8 cellular contexts compared by ENCODE assay signal in genomic region chr10:92238586-92239098, GRCh38. TPM values are rescaled to one million over a fixed set of nuclear protein-coding genes. Genes with fewer than 3 reads are reported as not detected.
DNase-seq lines count a peak whose midpoint lies in the region; ATAC-seq and TF ChIP-seq lines count a peak whose summit lies in the region.

No MANE protein-coding gene starts in this region.

- peak overlapping the region; percentile 87 for H3K4me3 Mint-ChIP-seq in CD4-positive, alpha-beta T cell

- no peak for TF ChIP-seq CTCF in CD4-positive, alpha-beta T cell (IDR thresholded peaks at IDR 0.05)
- TF ChIP-seq CTCF in cardiac fibroblast (IDR thresholded peaks at IDR 0.05; ENCODE audit: low read depth, low read length): no peak
- no peak for TF ChIP-seq CTCF in left lung (IDR thresholded peaks at IDR 0.05)

- peaks cover 9% of the 10 kb centered on the region for H3K36me3 Mint-ChIP-seq in CD4-positive, alpha-beta T cell (ENCODE audit: low read depth)

- no peak for DNase-seq in CD4-positive, alpha-beta T cell
- DNase-seq in LoVo (ENCODE audit: low spot score) (peak; percentile 49), cardiac fibroblast (ENCODE audit: low read depth in 2 of 2) (peak; percentile 43 to 86), left lung (peak; percentile 62 to 71), superior temporal gyrus (ENCODE audit: extremely low spot score) (peak; percentile 66), UCSD-AML1 (lab: John Stamatoyannopoulos, UW; ENCODE audit: unreplicated experiment) (no peak)

- no peak for ATAC-seq in CD4-positive, alpha-beta T cell (ENCODE audit: poor library complexity)
- ATAC-seq in left lung (peak; percentile 73), GM19395 (IDR thresholded peaks at IDR 0.05; ENCODE audit: unreplicated experiment) (no peak), HG03378 (IDR thresholded peaks at IDR 0.05; ENCODE audit: unreplicated experiment) (no peak)

- no peaks in the 10 kb centered on the region for H3K9me3 Mint-ChIP-seq in CD4-positive, alpha-beta T cell

- intact Hi-C loops in CD4-positive, alpha-beta T cell (cut with DNase I, micrococcal nuclease): loop anchor here in 1 of 2 experiments (5.0 kb wide), 1 partner anchor 54 kb away; the partner anchor contains the start of genes CPEB3 and MARCHF5
- intact Hi-C loops in left lung (cut with DNase I): no loop called here

- no peaks in the 10 kb centered on the region for H3K9me3 ChIP-seq in CD4-positive, alpha-beta T cell (ENCODE audit: control insufficient read depth, low read length)
- H3K9me3 ChIP-seq in left lung: no peaks in the 10 kb centered on the region

- H3K27me3 ChIP-seq in CD4-positive, alpha-beta T cell (ENCODE audit: control insufficient read depth, insufficient read depth, low read length): no peaks in the 10 kb centered on the region
- no peaks in the 10 kb centered on the region for H3K27me3 ChIP-seq in left lung

- H3K36me3 ChIP-seq in left lung: peaks cover 0 to 3% of the 10 kb centered on the region in 2 donors

- H3K4me1 Mint-ChIP-seq in CD4-positive, alpha-beta T cell (ENCODE audit: low read depth): peaks cover 44% of the 10 kb centered on the region

- peak overlapping the region; percentile 45 to 69 for H3K4me3 ChIP-seq in cardiac fibroblast (replicated peaks in 1 of 2; ENCODE audit: low read depth in 2 of 2, low read length in 2 of 2)
- peak overlapping the region; percentile 57 to 58 for H3K4me3 ChIP-seq in left lung

- no peak overlapping the region for H3K27ac Mint-ChIP-seq in CD4-positive, alpha-beta T cell

- no peaks in the 10 kb centered on the region for H3K27me3 Mint-ChIP-seq in CD4-positive, alpha-beta T cell

- CTCF ChIA-PET in CD4-positive, alpha-beta T cell (lab: Charles Lee): interaction anchor here (0.5 kb wide), 1 partner anchor 607 kb away, joined by 3 read pairs; no protein-coding TSS in a partner anchor

- POLR2A ChIA-PET in CD4-positive, alpha-beta T cell (lab: Charles Lee): interaction anchor here (0.5 to 4.7 kb wide), 2 partner anchors 40 to 53 kb away, joined by 3 to 28 read pairs; partner anchors contain the start of genes CPEB3 and MARCHF5

- H3K4me1 ChIP-seq in left lung: peaks cover 9 to 51% of the 10 kb centered on the region in 2 donors

- no peak overlapping the region for H3K27ac ChIP-seq in CD4-positive, alpha-beta T cell (ENCODE audit: low read depth, low read length)
- H3K27ac ChIP-seq in left lung: peak overlapping the region in 1 of 2 donors; percentile 92

RNA-seq across cellular contexts. Expression of gene CPEB3, which starts 52.2 kb away (rescaled TPM):
- total RNA-seq in CD4-positive, alpha-beta T cell: 1 to 10 TPM; 1.2 to 1.3 TPM
- total RNA-seq in left lung: 1 to 10 TPM; 3.5 to 4.3 TPM

RNA-seq across cellular contexts. Expression of gene MARCHF5, which starts 52.3 kb away (rescaled TPM):
- 10 to 100 TPM; 33.5 to 36.1 TPM for total RNA-seq in CD4-positive, alpha-beta T cell
- 10 to 100 TPM; 33.0 to 41.8 TPM for total RNA-seq in left lung

Comparison
In these comparisons a context has a peak if more than half of its experiments do, and no peak if none do; other contexts are left out.
1. DNase-seq: peak in LoVo (single experiment), cardiac fibroblast (2 of 2), left lung (2 of 2) and superior temporal gyrus (single experiment); none in CD4-positive, alpha-beta T cell (0 of 10) and UCSD-AML1 (single experiment).